Comparison of ENCODE assay signal across 10 cellular contexts in genomic region chr1:228104526-228105251, GRCh38. TPM values are rescaled to one million over a fixed set of nuclear protein-coding genes. Genes with fewer than 3 reads are reported as not detected.
A peak's percentile ranks its signal among the peaks of the same experiment; 100 is the strongest.
DNase-seq lines count a peak whose midpoint lies in the region; ATAC-seq and TF ChIP-seq lines count a peak whose summit lies in the region.
"Had no signal": no experiment of that assay in that cellular context is flagged by ENCODE, and none has a peak within 500 bp of the region (broad histone marks: within the 10 kb centered on the region; RNA-seq: fewer than 3 reads in every experiment).

No MANE protein-coding gene starts in this region.

- H3K36me3 ChIP-seq in PC-3 (ENCODE audit: low read depth, low read length) (peaks cover 26% of the 10 kb centered on the region), iPS-20b (ENCODE audit: insufficient read depth, low read depth, low read length) (peaks cover 31% of the 10 kb centered on the region), transverse colon (no peaks in the 10 kb centered on the region)

- H3K27ac ChIP-seq in PC-3 (ENCODE audit: low read length) (no peak overlapping the region), iPS-20b (ENCODE audit: low read length) (no peak overlapping the region), transverse colon (peak overlapping the region in 3 of 4 donors; percentile 93 to 98 (median 95))

- H3K27me3 ChIP-seq in PC-3 (ENCODE audit: low read length), result no peaks in the 10 kb centered on the region
- peaks cover 2% of the 10 kb centered on the region; the same call in 1 of the 2 replicates for H3K27me3 ChIP-seq in iPS-20b (ENCODE audit: insufficient read depth, low read length)
- H3K27me3 ChIP-seq in transverse colon, result no peaks in the 10 kb centered on the region

- ATAC-seq in PC-3, result no peak
- ATAC-seq: left ventricle myocardium superior had no signal

- peak overlapping the region; percentile 89 for H3K4me2 ChIP-seq in PC-3 (ENCODE audit: low read length)

- POLR2A ChIA-PET in PC-3 (lab: Charles Lee; ENCODE audit: unreplicated experiment), result no interaction called here

- no peak overlapping the region for H2AFZ ChIP-seq in PC-3 (ENCODE audit: low read length)

- TF ChIP-seq CTCF in PC-3 (conservative IDR thresholded peaks at IDR 0.05; ENCODE audit: low read depth, low read length), result no peak
- TF ChIP-seq CTCF in transverse colon (IDR thresholded peaks at IDR 0.05), result no peak

- in situ Hi-C loops in transverse colon (cut with MboI; ENCODE audit: low pct_ligation_motif_present in 1 of 4, low pct_unique_long_range_greater_than_20kb in 1 of 4, low sequenced_read_pairs in 3 of 4), result no loop called here

- no peak for TF ChIP-seq EP300 in transverse colon (IDR thresholded peaks at IDR 0.05; ENCODE audit: low read depth)

- no TSS peak for BruUV-seq in PC-3 (replicated peaks; lab: Mats Ljungman, UMichigan)

- H3K4me3 ChIP-seq in PC-3 (ENCODE audit: low read length), result no peak overlapping the region
- H3K4me3 ChIP-seq in iPS-20b (ENCODE audit: low read length), result no peak overlapping the region
- no peak overlapping the region for H3K4me3 ChIP-seq in transverse colon

- H3K4me1 ChIP-seq in PC-3 (ENCODE audit: insufficient read depth, low read length) (peaks cover 31% of the 10 kb centered on the region), iPS-20b (ENCODE audit: insufficient read depth, low read length) (peaks cover 4% of the 10 kb centered on the region), transverse colon (peaks cover 18 to 34% (median 31%) of the 10 kb centered on the region in 4 donors)

- H4K20me1 ChIP-seq in PC-3 (ENCODE audit: low read length), result peaks cover 11% of the 10 kb centered on the region

- no peak for TF ChIP-seq POLR2A in transverse colon (IDR thresholded peaks at IDR 0.05)

- no peaks in the 10 kb centered on the region for H3K9me3 ChIP-seq in PC-3 (ENCODE audit: low read length)
- no peaks in the 10 kb centered on the region for H3K9me3 ChIP-seq in iPS-20b (ENCODE audit: insufficient read depth, low read depth, low read length)
- H3K9me3 ChIP-seq in transverse colon, result no peaks in the 10 kb centered on the region
- H3K9me3 ChIP-seq: HAP-1 had no signal

- no peak overlapping the region for H3K9ac ChIP-seq in PC-3 (ENCODE audit: low read length)
- H3K9ac ChIP-seq in iPS-20b (ENCODE audit: low read depth, low read length), result peak overlapping the region; percentile 74; the same call in 1 of the 2 replicates

- DNase-seq in activated effector memory CD4-positive, alpha-beta T cell treated with anti-CD3 and anti-CD28 coated beads, Interleukin-2, amount 50 U/mL, for 16 hours, result peak; percentile 41
- no peak for DNase-seq in activated effector memory CD4-positive, alpha-beta T cell treated with Interleukin-2 at 50 U/mL for 16 hours
- peak; percentile 37 for DNase-seq in PC-3
- DNase-seq in transverse colon, result no peak
- DNase-seq in UCSD-AML1 (lab: John Stamatoyannopoulos, UW; ENCODE audit: unreplicated experiment), result no peak
- no peak for DNase-seq in SIG-M5 (lab: John Stamatoyannopoulos, UW)
- DNase-seq in NCI-H446 (lab: John Stamatoyannopoulos, UW), result no peak
- DNase-seq: left ventricle myocardium superior had no signal

- CTCF ChIA-PET in PC-3 (lab: Charles Lee), result no interaction called here

- peaks cover 56% of the 10 kb centered on the region for H3K79me2 ChIP-seq in PC-3 (ENCODE audit: low read length)

- no peaks in the 10 kb centered on the region for H3K9me2 ChIP-seq in PC-3 (replicated peaks; ENCODE audit: low read length)

- intact Hi-C loops in PC-3 (cut with micrococcal nuclease) (loop anchor here (10.0 kb wide), 1 partner anchor 540 kb away; the partner anchor contains the start of gene ZNF678), transverse colon (cut with DNase I; ENCODE audit: low total_unique reads) (no loop called here)

- 59% methylated on average over 6 of the region's 6 CpGs; no CpG with 5 or more reads in 1 of the 2 donors for WGBS in transverse colon (ENCODE audit: low coverage in 1 of 2), 2 donors

- H3F3A ChIP-seq in PC-3 (ENCODE audit: low read length, unreplicated experiment), result peaks cover 14% of the 10 kb centered on the region

RNA-seq across cellular contexts. Expression of gene C1orf35, which starts 1.6 kb away (rescaled TPM):
- 63.3 and 93.0 TPM in 2 replicates for total RNA-seq in PC-3 (2014; rRNA removed)
- total RNA-seq in transverse colon, result 10 to 100 TPM; 11.6 to 17.1 (median 15.7) TPM

RNA-seq across cellular contexts. Expression of gene MRPL55, which starts 4.4 kb away (rescaled TPM):
- total RNA-seq in PC-3 (2014; rRNA removed) (343 and 375 TPM in 2 replicates), transverse colon (10 to 100 TPM; 47.1 to 95.5 (median 77.1) TPM)

RNA-seq across cellular contexts. Expression of gene ARF1, which starts 22.2 kb away (rescaled TPM):
- total RNA-seq in PC-3 (2014; rRNA removed) (685 and 688 TPM in 2 replicates), transverse colon (100 to 1,000 TPM; 303 to 452 (median 375) TPM)

RNA-seq across cellular contexts. Expression of gene GUK1, which starts 35.4 kb away (rescaled TPM):
- total RNA-seq in PC-3 (2014; rRNA removed) (996 and 1,117 TPM in 2 replicates), transverse colon (100 to 1,000 TPM; 183 to 573 (median 382) TPM)

RNA-seq across cellular contexts. Expression of gene GJC2, which starts 45.0 kb away (rescaled TPM):
- 1.2 and 2.2 TPM in 2 replicates for total RNA-seq in PC-3 (2014; rRNA removed)
- total RNA-seq in transverse colon, result 1 to 10 TPM in 2 of 4 donors, under 1 TPM in 2; 0.20 to 7.1 (median 1.4) TPM

Comparison
In these comparisons a context has a peak if more than half of its experiments do, and no peak if none do; other contexts are left out.
1. DNase-seq: peak in activated effector memory CD4-positive, alpha-beta T cell treated with anti-CD3 and anti-CD28 coated beads, Interleukin-2, amount 50 U/mL, for 16 hours (single experiment) and PC-3 (single experiment); none in activated effector memory CD4-positive, alpha-beta T cell treated with Interleukin-2 at 50 U/mL for 16 hours (single experiment), transverse colon (single experiment), UCSD-AML1 (single experiment), SIG-M5 (single experiment) and NCI-H446 (0 of 2).
2. H3K27ac ChIP-seq: peak in transverse colon (3 of 4); none in PC-3 (single experiment) and iPS-20b (single experiment).